ENCODE assay signal across 2 cellular contexts in genomic region chr11:7595951-7596350, GRCh38.
TF ChIP-seq lines count a peak whose summit lies in the region.

No MANE protein-coding gene starts in this region.

TF ChIP-seq in GM23338, 12 proteins besides CTCF, POLR2A, EP300 and RAD21:
- TF ChIP-seq ETS1 (IDR thresholded peaks at IDR 0.05) (no peak), CREB1 (CRISPR knock-in tag; IDR thresholded peaks at IDR 0.05; ENCODE audit: low read depth) (no peak), NANOG (IDR thresholded peaks at IDR 0.05; ENCODE audit: borderline replicate concordance) (no peak), REST (IDR thresholded peaks at IDR 0.05; ENCODE audit: unreplicated experiment) (no peak), EZH2phosphoT487 (IDR thresholded peaks at IDR 0.05; ENCODE audit: unreplicated experiment) (no peak), ZNF462 (CRISPR knock-in tag; IDR thresholded peaks at IDR 0.05) (no peak), JUNB (IDR thresholded peaks at IDR 0.05; ENCODE audit: unreplicated experiment) (no peak), ZNF114 (CRISPR knock-in tag; IDR thresholded peaks at IDR 0.05) (no peak), EZH2 (IDR thresholded peaks at IDR 0.05; ENCODE audit: low read depth, unreplicated experiment) (no peak), POLR2AphosphoS5 (IDR thresholded peaks at IDR 0.05; ENCODE audit: low read depth) (no peak)
TF ChIP-seq in GM23338: peak in this region for 0.

TF ChIP-seq in WTC11, 78 proteins besides CTCF, POLR2A, EP300 and RAD21 (continued from another document):
- TF ChIP-seq AFF4 (CRISPR knock-in tag; IDR thresholded peaks at IDR 0.05; ENCODE audit: borderline replicate concordance) (no peak), ZNF281 (CRISPR knock-in tag; IDR thresholded peaks at IDR 0.05) (no peak), PRRX2 (CRISPR knock-in tag; IDR thresholded peaks at IDR 0.05) (no peak), MYBL2 (CRISPR knock-in tag; IDR thresholded peaks at IDR 0.05) (no peak), ERG (CRISPR knock-in tag; IDR thresholded peaks at IDR 0.05) (no peak), FOXK1 (CRISPR knock-in tag; IDR thresholded peaks at IDR 0.05) (no peak), IRF1 (CRISPR knock-in tag; IDR thresholded peaks at IDR 0.05) (no peak)
